ENCODE assay signal across 28 cellular contexts in the genomic region with DNA sequence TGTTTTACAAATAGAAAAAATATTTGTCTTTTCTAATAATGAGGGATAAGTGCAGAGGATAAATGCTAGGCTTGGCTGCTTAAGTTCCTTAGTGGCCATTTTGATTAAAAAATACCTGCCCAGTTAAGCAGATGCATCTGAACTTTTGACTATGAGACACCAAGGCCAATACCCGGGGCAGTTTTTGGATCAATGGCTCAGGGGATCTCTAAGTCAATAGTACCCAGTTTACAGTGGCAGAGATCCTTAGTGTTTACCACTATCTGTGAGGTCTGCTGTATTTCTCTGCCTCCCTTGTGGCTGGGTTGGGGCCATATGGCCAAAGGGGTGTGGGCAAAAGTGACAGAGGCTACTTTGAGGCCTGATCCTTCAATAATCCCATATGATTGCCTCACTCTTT.
"Had no signal": no experiment of that assay in that cellular context is flagged by ENCODE, and none has a peak within 500 bp of the region (broad histone marks: within the 10 kb centered on the region; RNA-seq: fewer than 3 reads in every experiment).

No MANE protein-coding gene starts in this region.

- DNase-seq: colonic mucosa; cortex of kidney; dermis blood vessel endothelial cell; dorsolateral prefrontal cortex; effector CD4-positive, alpha-beta T cell; effector CD8-positive, alpha-beta T cell; effector memory CD4-positive, alpha-beta T cell; effector memory CD8-positive, alpha-beta T cell; endodermal cell; erythroblast; esophagus squamous epithelium; foreskin fibroblast; foreskin keratinocyte; foreskin melanocyte; gastrocnemius medialis; glutamatergic neuron; head of caudate nucleus; heart left ventricle; heart right ventricle had no signal

- ATAC-seq: effector memory CD8-positive, alpha-beta T cell; esophagus mucosa; foreskin keratinocyte; gastrocnemius medialis; gastroesophageal sphincter; heart left ventricle; heart right ventricle had no signal

- H3K9me3 ChIP-seq: colonic mucosa, esophagus squamous epithelium, gastrocnemius medialis had no signal

- H3K27me3 ChIP-seq: colonic mucosa, dorsolateral prefrontal cortex, esophagus muscularis mucosa, foreskin keratinocyte, gastrocnemius medialis, gastroesophageal sphincter, heart left ventricle, heart right ventricle had no signal

- H3K27ac ChIP-seq: colonic mucosa, coronary artery, dorsolateral prefrontal cortex, epithelial cell of prostate, esophagus muscularis mucosa, esophagus squamous epithelium, foreskin keratinocyte, gastrocnemius medialis, gastroesophageal sphincter had no signal

- H3K36me3 ChIP-seq: colonic mucosa, esophagus squamous epithelium, gastrocnemius medialis, gastroesophageal sphincter had no signal

- H3K4me3 ChIP-seq: colonic mucosa, coronary artery, dorsolateral prefrontal cortex, esophagus muscularis mucosa, esophagus squamous epithelium, gastrocnemius medialis, gastroesophageal sphincter, heart left ventricle, heart right ventricle had no signal

- FAIRE-seq: colon, endometrium, endothelial cell of umbilical vein, frontal cortex had no signal

- H3K4me1 ChIP-seq: colonic mucosa, esophagus squamous epithelium, foreskin keratinocyte, gastrocnemius medialis, gastroesophageal sphincter had no signal
